ENCODE assay signal across 21 cellular contexts in genomic region chr4:12382567-12382966, GRCh38.
DNase-seq lines count a peak whose midpoint lies in the region; ATAC-seq, FAIRE-seq and TF ChIP-seq lines count a peak whose summit lies in the region.
"Had no signal": no experiment of that assay in that cellular context is flagged by ENCODE, and none has a peak within 500 bp of the region (broad histone marks: within the 10 kb centered on the region; RNA-seq: fewer than 3 reads in every experiment).

No MANE protein-coding gene starts in this region.

- H3K9me3 ChIP-seq in HepG2 (ENCODE audit: low read length) (peaks cover 39% of the 10 kb centered on the region), right lobe of liver (no peaks in the 10 kb centered on the region)
- H3K9me3 ChIP-seq: A549; BLaER1 treated with 17β-estradiol and CSF1 and Interleukin-3, amounts not matched to agents 10 nM and 100 nM; Caco-2 had no signal

- H4K20me1 ChIP-seq in HepG2 (ENCODE audit: insufficient read depth, low read length) = no peaks in the 10 kb centered on the region
- H4K20me1 ChIP-seq: BLaER1 treated with 17β-estradiol and CSF1 and Interleukin-3, amounts not matched to agents 10 nM and 100 nM had no signal

- BruUV-seq in HepG2 (replicated peaks; lab: Mats Ljungman, UMichigan) = no TSS peak

- in situ Hi-C loops in HepG2 (cut with HindIII; ENCODE audit: extremely low pct_ligation_motif_present, low pct_unique_long_range_greater_than_20kb) = no loop called here

- WGBS in HepG2 (ENCODE audit: low lambda C conversion rate) = 3% methylated on average over 2 of the region's 2 CpGs
- 54% methylated on average over 2 of the region's 2 CpGs for WGBS in right lobe of liver (ENCODE audit: insufficient coverage, low coverage, low lambda C conversion rate, missing lambda C conversion rate)

- H3K36me3 ChIP-seq in HepG2 (replicated peaks in 1 of 2; ENCODE audit: control insufficient read depth in 1 of 2, insufficient read depth in 2 of 2, low read length in 2 of 2) (no peaks in the 10 kb centered on the region), right lobe of liver (no peaks in the 10 kb centered on the region)
- H3K36me3 ChIP-seq: BLaER1 treated with 17β-estradiol and CSF1 and Interleukin-3, amounts not matched to agents 10 nM and 100 nM had no signal

- TF ChIP-seq CTCF in HepG2 (CRISPR knock-in tag; IDR thresholded peaks at IDR 0.05) (no peak), right lobe of liver (IDR thresholded peaks at IDR 0.05) (no peak), natural killer cell (IDR thresholded peaks at IDR 0.05) (no peak)

- H3K27me3 ChIP-seq in HepG2 (ENCODE audit: control insufficient read depth in 1 of 2, insufficient read depth in 2 of 2, low read length in 2 of 2) = no peaks in the 10 kb centered on the region
- H3K27me3 ChIP-seq in right lobe of liver = no peaks in the 10 kb centered on the region
- H3K27me3 ChIP-seq: BLaER1 treated with 17β-estradiol and CSF1 and Interleukin-3, amounts not matched to agents 10 nM and 100 nM had no signal

- CTCF ChIA-PET in HepG2 (lab: Yijun Ruan, JAX; ENCODE audit: low intra/inter-chr PET ratio, low total read pairs) = no interaction called here

- intact Hi-C loops in HepG2 (cut with micrococcal nuclease; ENCODE audit: unreplicated experiment) = no loop called here
- intact Hi-C loops in right lobe of liver (cut with DNase I) = no loop called here
- intact Hi-C loops in natural killer cell (cut with micrococcal nuclease) = no loop called here

- H3K4me1 Mint-ChIP-seq in natural killer cell = no peaks in the 10 kb centered on the region
- H3K4me1 Mint-ChIP-seq: B cell had no signal

- TF ChIP-seq RAD21 in HepG2 (CRISPR knock-in tag; IDR thresholded peaks at IDR 0.05) = no peak

- H3K4me3 Mint-ChIP-seq in natural killer cell = no peak overlapping the region
- H3K4me3 Mint-ChIP-seq: B cell; CD4-positive, alpha-beta T cell; CD8-positive, alpha-beta T cell had no signal

- DNase-seq in DMS53 (lab: John Stamatoyannopoulos, UW) = peak; percentile 9
- DNase-seq in DMS53 treated with DMSO at 0.1 percent for 48 hours (lab: John Stamatoyannopoulos, UW; ENCODE audit: unreplicated experiment) = no peak
- DNase-seq in HepG2 (ENCODE audit: low spot score) = no peak
- DNase-seq in right lobe of liver = no peak
- no peak for DNase-seq in natural killer cell
- DNase-seq: AML-193; Caco-2; Calu3; CD4-positive, alpha-beta T cell; CD8-positive, alpha-beta T cell; DMS79 treated with DMSO at 0.1 percent for 48 hours; GF-D8 had no signal

- H3K4me2 ChIP-seq in HepG2 (ENCODE audit: low read depth, low read length) = no peak overlapping the region
- H3K4me2 ChIP-seq: A549; BLaER1 treated with 17β-estradiol and CSF1 and Interleukin-3, amounts not matched to agents 10 nM and 100 nM had no signal

- POLR2A ChIA-PET in HepG2 (lab: Yijun Ruan, JAX) = no interaction called here

- H3K27ac ChIP-seq in HepG2 (ENCODE audit: extremely low read length, insufficient read depth, low read length) (no peak overlapping the region), right lobe of liver (no peak overlapping the region)
- H3K27ac ChIP-seq: 22Rv1; A549; BLaER1 treated with 17β-estradiol and CSF1 and Interleukin-3, amounts not matched to agents 10 nM and 100 nM; C4-2B had no signal

- no peaks in the 10 kb centered on the region for H3K4me1 ChIP-seq in HepG2 (ENCODE audit: insufficient read depth, low read length)
- no peaks in the 10 kb centered on the region for H3K4me1 ChIP-seq in right lobe of liver
- H3K4me1 ChIP-seq: A549; BLaER1 treated with 17β-estradiol and CSF1 and Interleukin-3, amounts not matched to agents 10 nM and 100 nM; Caco-2 had no signal

- TF ChIP-seq EP300 in HepG2 (IDR thresholded peaks at IDR 0.05; ENCODE audit: low read depth in 2 of 2, low read length in 2 of 2) = no peak
- TF ChIP-seq EP300 in HepG2 (CRISPR knock-in tag; IDR thresholded peaks at IDR 0.05; ENCODE audit: borderline replicate concordance) = no peak

- no peak overlapping the region for H3K27ac Mint-ChIP-seq in natural killer cell
- H3K27ac Mint-ChIP-seq: B cell; CD4-positive, alpha-beta T cell; CD8-positive, alpha-beta T cell had no signal

- H3K9me3 Mint-ChIP-seq in natural killer cell = peaks cover 9 to 12% of the 10 kb centered on the region in 2 donors

- H3K79me2 ChIP-seq in HepG2 (ENCODE audit: insufficient read depth, low read length) = no peaks in the 10 kb centered on the region

- FAIRE-seq in HepG2 (lab: Jason Lieb, UNC) = no peak
- FAIRE-seq: A549, D721Med, G401.6, GM12891, GM19239 had no signal

- no peaks in the 10 kb centered on the region for H3K36me3 Mint-ChIP-seq in natural killer cell
- H3K36me3 Mint-ChIP-seq: CD8-positive, alpha-beta T cell had no signal

- H3K4me3 ChIP-seq in HepG2 (replicated peaks in 1 of 3; ENCODE audit: insufficient read depth in 1 of 3, low read depth in 2 of 3, low read length in 3 of 3) = no peak overlapping the region
- no peak overlapping the region for H3K4me3 ChIP-seq in right lobe of liver
- H3K4me3 ChIP-seq: A549; BLaER1 treated with 17β-estradiol and CSF1 and Interleukin-3, amounts not matched to agents 10 nM and 100 nM had no signal

- H3K9ac ChIP-seq in HepG2 (ENCODE audit: insufficient read depth, low read depth, low read length) = no peak overlapping the region
- H3K9ac ChIP-seq: BLaER1 treated with 17β-estradiol and CSF1 and Interleukin-3, amounts not matched to agents 10 nM and 100 nM had no signal

- H2AFZ ChIP-seq in HepG2 (ENCODE audit: low read length) = no peak overlapping the region

- no peaks in the 10 kb centered on the region for H3K27me3 Mint-ChIP-seq in natural killer cell (ENCODE audit: low read depth in 2 of 2)
- H3K27me3 Mint-ChIP-seq: B cell; CD4-positive, alpha-beta T cell had no signal

- no peak for ATAC-seq in HepG2
- ATAC-seq in right lobe of liver = no peak
- no peak for ATAC-seq in natural killer cell
- ATAC-seq: A549; CD8-positive, alpha-beta T cell had no signal

- TF ChIP-seq POLR2A in HepG2 (IDR thresholded peaks at IDR 0.05; ENCODE audit: insufficient read depth in 1 of 2, low read depth in 2 of 2, low read length in 2 of 2) = no peak
- no peak for TF ChIP-seq POLR2A in right lobe of liver (IDR thresholded peaks at IDR 0.05)

TF ChIP-seq in HepG2, 621 proteins besides CTCF, POLR2A, EP300 and RAD21:
- no peak for TF ChIP-seq ZNF441 (CRISPR knock-in tag; IDR thresholded peaks at IDR 0.05; ENCODE audit: borderline replicate concordance)
- TF ChIP-seq ZNF317 (CRISPR knock-in tag; IDR thresholded peaks at IDR 0.05) = peak; percentile 81
